12 cellular contexts compared by ENCODE assay signal in the genomic region with DNA sequence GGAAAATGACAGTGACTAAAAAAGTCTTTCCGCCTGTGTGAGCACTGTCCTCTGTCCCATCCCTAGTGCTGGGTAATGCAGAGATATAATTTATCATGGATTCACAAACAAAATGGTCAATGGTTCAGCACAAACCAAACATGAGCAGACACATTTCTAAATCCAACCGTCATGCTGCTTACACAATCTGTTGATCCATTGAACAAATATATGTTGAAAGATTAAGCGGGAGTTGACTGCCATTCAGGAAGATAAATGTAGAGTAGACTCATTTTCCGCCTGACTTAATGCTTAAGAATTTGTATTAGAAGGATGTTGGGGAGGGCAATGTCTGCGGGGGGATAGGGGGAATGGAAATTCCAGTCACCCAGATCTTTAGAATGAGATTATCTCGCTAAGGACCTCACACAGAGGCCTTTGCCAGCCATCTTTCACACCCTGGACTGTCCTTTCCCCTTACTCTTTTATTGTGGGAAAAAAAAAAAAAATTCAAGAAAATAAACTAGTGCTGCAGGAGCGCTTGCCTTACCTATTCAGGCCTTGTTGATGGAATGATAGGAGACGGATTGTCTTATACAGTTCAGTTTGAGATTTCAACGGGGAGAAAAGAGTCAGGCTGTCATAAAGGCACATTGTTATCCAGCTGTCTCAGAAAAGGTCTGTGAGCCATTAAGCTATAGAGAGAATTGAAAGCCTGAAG.
DNase-seq lines count a peak whose midpoint lies in the region; ATAC-seq, FAIRE-seq and TF ChIP-seq lines count a peak whose summit lies in the region.
"Had no signal": no experiment of that assay in that cellular context is flagged by ENCODE, and none has a peak within 500 bp of the region (broad histone marks: within the 10 kb centered on the region; RNA-seq: fewer than 3 reads in every experiment).

No MANE protein-coding gene starts in this region.

- no peak overlapping the region for H3K4me2 ChIP-seq in mesenchymal stem cell (ENCODE audit: low read length, poor library complexity, severe bottlenecking)

- ATAC-seq in body of pancreas (peak; percentile 75), right cardiac atrium (no peak), HG03159 (IDR thresholded peaks at IDR 0.05; ENCODE audit: unreplicated experiment) (no peak), HG03460 (IDR thresholded peaks at IDR 0.05; ENCODE audit: unreplicated experiment) (no peak)
- ATAC-seq: stimulated activated effector memory CD8-positive, alpha-beta T cell treated with anti-CD3 and anti-CD28 coated beads, Interleukin-12 subunit alpha, Interleukin-12 subunit beta, amount 100 ng/mL, for 72 hours had no signal

- H4K8ac ChIP-seq in mesenchymal stem cell (ENCODE audit: low read length), result no peak overlapping the region

- H3K4ac ChIP-seq in mesenchymal stem cell (ENCODE audit: low read depth in 1 of 2, low read length in 2 of 2), result peak overlapping the region in 1 of 2 experiments; percentile 55

- no peak overlapping the region for H4K91ac ChIP-seq in mesenchymal stem cell (ENCODE audit: low read length)

- no peak overlapping the region for H2BK5ac ChIP-seq in mesenchymal stem cell (ENCODE audit: low read depth, low read length, poor library complexity, severe bottlenecking)

- no peak overlapping the region for H3K23ac ChIP-seq in mesenchymal stem cell (ENCODE audit: low read length in 2 of 2)

- H3K4me3 ChIP-seq in body of pancreas, result no peak overlapping the region
- H3K4me3 ChIP-seq in mesenchymal stem cell (ENCODE audit: insufficient read depth in 1 of 2, low read depth in 1 of 2, low read length in 2 of 2), result no peak overlapping the region
- H3K4me3 ChIP-seq in right cardiac atrium (ENCODE audit: low read length), result no peak overlapping the region

- WGBS in body of pancreas, 2 donors, result 55 to 56% methylated on average over 9 of the region's 9 CpGs
- WGBS in mesenchymal stem cell, result 72% methylated on average over 6 of the region's 9 CpGs
- WGBS in right cardiac atrium, result 77% methylated on average over 9 of the region's 9 CpGs

- no peak for TF ChIP-seq CTCF in body of pancreas (IDR thresholded peaks at IDR 0.05)

- DNase-seq in H54 (ENCODE audit: insufficient read length, low spot score) (no peak), NCI-H510A (lab: John Stamatoyannopoulos, UW) (peak; percentile 44), body of pancreas (peak in 1 of 4 donors; percentile 18), mesenchymal stem cell (peak; percentile 93), NCI-H1105 (lab: John Stamatoyannopoulos, UW) (no peak), right cardiac atrium (no peak)
- DNase-seq: amygdala; CD4-positive, CD25-positive, alpha-beta regulatory T cell; MM.1S had no signal

- H3K27me3 ChIP-seq in body of pancreas (no peaks in the 10 kb centered on the region), mesenchymal stem cell (ENCODE audit: control insufficient read depth in 1 of 2, insufficient read depth in 1 of 2, low read length in 2 of 2) (peaks cover 0 to 6% of the 10 kb centered on the region in 2 experiments), right cardiac atrium (ENCODE audit: control insufficient read depth, insufficient read depth) (no peaks in the 10 kb centered on the region)

- H2BK120ac ChIP-seq in mesenchymal stem cell (ENCODE audit: low read depth, low read length), result no peak overlapping the region

- peaks cover 5% of the 10 kb centered on the region for H3K4me1 ChIP-seq in body of pancreas
- H3K4me1 ChIP-seq in mesenchymal stem cell (ENCODE audit: control insufficient read depth, insufficient read depth, low read depth, low read length), result peaks cover 8% of the 10 kb centered on the region
- no peaks in the 10 kb centered on the region for H3K4me1 ChIP-seq in right cardiac atrium (ENCODE audit: control insufficient read depth, insufficient read depth, low read length)

- no peak overlapping the region for H3K27ac ChIP-seq in body of pancreas
- peak overlapping the region; percentile 15 for H3K27ac ChIP-seq in mesenchymal stem cell (ENCODE audit: low read length, poor library complexity, severe bottlenecking)
- no peak overlapping the region for H3K27ac ChIP-seq in right cardiac atrium (ENCODE audit: low read length)

- FAIRE-seq in H54 (lab: Jason Lieb, UNC), result peak; percentile 53

- no peaks in the 10 kb centered on the region for H3K9me3 ChIP-seq in body of pancreas
- no peaks in the 10 kb centered on the region for H3K9me3 ChIP-seq in mesenchymal stem cell (ENCODE audit: control insufficient read depth, low read length)
- no peaks in the 10 kb centered on the region for H3K9me3 ChIP-seq in right cardiac atrium (ENCODE audit: control insufficient read depth, low read length)

- H2AFZ ChIP-seq in mesenchymal stem cell (ENCODE audit: low read depth, low read length), result no peak overlapping the region

- H2BK12ac ChIP-seq in mesenchymal stem cell (ENCODE audit: low read length in 2 of 2), result peak overlapping the region; percentile 6 to 75

- no peaks in the 10 kb centered on the region for H3K79me1 ChIP-seq in mesenchymal stem cell (replicated peaks; ENCODE audit: low read length, poor library complexity, severe bottlenecking)

- TF ChIP-seq POLR2A in H54 (IDR thresholded peaks at IDR 0.05; ENCODE audit: low read depth, low read length) (no peak), body of pancreas (IDR thresholded peaks at IDR 0.05) (no peak)

- peak overlapping the region; percentile 14 for H2AK5ac ChIP-seq in mesenchymal stem cell (ENCODE audit: low read length, severe bottlenecking)

- H2BK15ac ChIP-seq in mesenchymal stem cell (ENCODE audit: low read depth, poor library complexity, severe bottlenecking), result no peak overlapping the region

- intact Hi-C loops in body of pancreas (cut with DNase I) (no loop called here), right cardiac atrium (cut with DNase I) (no loop called here)

- peak overlapping the region in 1 of 2 experiments; percentile 88 for H3K18ac ChIP-seq in mesenchymal stem cell (ENCODE audit: low read depth in 1 of 2, low read length in 2 of 2)

- no peak overlapping the region for H3K9ac ChIP-seq in mesenchymal stem cell (ENCODE audit: low read length)

- H3K36me3 ChIP-seq in body of pancreas (replicated peaks in 1 of 2; ENCODE audit: insufficient read depth in 1 of 2, low read depth in 2 of 2), result no peaks in the 10 kb centered on the region
- no peaks in the 10 kb centered on the region for H3K36me3 ChIP-seq in mesenchymal stem cell (ENCODE audit: control insufficient read depth in 1 of 2, insufficient read depth in 2 of 2, low read depth in 1 of 2, low read length in 2 of 2)

- no peak overlapping the region for H3K14ac ChIP-seq in mesenchymal stem cell (ENCODE audit: low read length in 2 of 2)

Comparison
In these comparisons a context has a peak if more than half of its experiments do, and no peak if none do; other contexts are left out.
1. DNase-seq: peak in NCI-H510A (single experiment) and mesenchymal stem cell (single experiment); none in H54 (single experiment), NCI-H1105 (single experiment) and right cardiac atrium (0 of 3).